34 cellular contexts compared by ENCODE assay signal in genomic region chr12:129961111-129961510, GRCh38. TPM values are rescaled to one million over a fixed set of nuclear protein-coding genes. Genes with fewer than 3 reads are reported as not detected.
DNase-seq lines count a peak whose midpoint lies in the region; ATAC-seq and TF ChIP-seq lines count a peak whose summit lies in the region.
"Had no signal": no experiment of that assay in that cellular context is flagged by ENCODE, and none has a peak within 500 bp of the region (broad histone marks: within the 10 kb centered on the region; RNA-seq: fewer than 3 reads in every experiment).

No MANE protein-coding gene starts in this region.

- no peak overlapping the region for H3K27ac Mint-ChIP-seq in T-helper 17 cell
- H3K27ac Mint-ChIP-seq: activated naive CD4-positive, alpha-beta T cell treated with anti-CD3 and anti-CD28 coated beads, Interleukin-2, amount 50 U/mL, for 24 hours; HFFc6; naive thymus-derived CD8-positive, alpha-beta T cell had no signal

- no peaks in the 10 kb centered on the region for H3K4me1 Mint-ChIP-seq in T-helper 17 cell
- H3K4me1 Mint-ChIP-seq: activated naive CD4-positive, alpha-beta T cell treated with anti-CD3 and anti-CD28 coated beads, Interleukin-2, amount 50 U/mL, for 24 hours; naive thymus-derived CD8-positive, alpha-beta T cell had no signal

- no peaks in the 10 kb centered on the region for H3K27me3 Mint-ChIP-seq in T-helper 17 cell

- ATAC-seq in foreskin keratinocyte (peak; percentile 35), T-helper 17 cell (no peak), HG02571 (IDR thresholded peaks at IDR 0.05; ENCODE audit: unreplicated experiment) (no peak), GM21576 (IDR thresholded peaks at IDR 0.05; ENCODE audit: unreplicated experiment) (no peak)
- ATAC-seq: heart left ventricle; lower lobe of right lung; naive thymus-derived CD8-positive, alpha-beta T cell had no signal

- no peaks in the 10 kb centered on the region for H3K4me1 ChIP-seq in foreskin keratinocyte
- H3K4me1 ChIP-seq: Caco-2, heart left ventricle, lower lobe of right lung, sigmoid colon had no signal

- no peak overlapping the region for H3K4me3 Mint-ChIP-seq in T-helper 17 cell
- H3K4me3 Mint-ChIP-seq: activated naive CD4-positive, alpha-beta T cell treated with anti-CD3 and anti-CD28 coated beads, Interleukin-2, amount 50 U/mL, for 24 hours; HFFc6; naive thymus-derived CD8-positive, alpha-beta T cell had no signal

- DNase-seq in NCI-H510A treated with DMSO at 0.1 percent for 48 hours (lab: John Stamatoyannopoulos, UW) (peak; percentile 29), NCI-H510A (lab: John Stamatoyannopoulos, UW) (no peak), SW480 (ENCODE audit: low spot score) (peak; percentile 18), foreskin keratinocyte (peak; percentile 6 to 18), HCEC 1CT (no peak), T-helper 17 cell (no peak)
- DNase-seq: 8988T; activated CD4-positive, alpha-beta T cell treated with anti-CD3 and anti-CD28 coated beads for 48 hours; activated CD8-positive, alpha-beta memory T cell treated with anti-CD3 and anti-CD28 coated beads for 24 hours; Caco-2; DMS79; effector CD8-positive, alpha-beta T cell; erythroblast; GDM1; heart left ventricle; HFFc6; Kasumi-1; lower lobe of right lung; naive thymus-derived CD8-positive, alpha-beta T cell; NCI-H1048; NCI-H1694; occipital lobe; OCI-M1; SHP77 treated with DMSO at 0.1 percent for 48 hours; sigmoid colon; stimulated activated CD4-positive, alpha-beta T cell treated with anti-CD3 and anti-CD28 coated beads, Interleukin-4, amount 100 ng/mL, for 24 hours; T-helper 9 cell; trophoblast cell had no signal

- H3K27me3 ChIP-seq in foreskin keratinocyte, result no peaks in the 10 kb centered on the region

- TF ChIP-seq CTCF in foreskin keratinocyte (conservative IDR thresholded peaks at IDR 0.05), result no peak

- no peaks in the 10 kb centered on the region for H3K9me3 ChIP-seq in T-helper 17 cell (ENCODE audit: control insufficient read depth, low read length, poor library complexity, severe bottlenecking)
- H3K9me3 ChIP-seq: Caco-2, lower lobe of right lung, sigmoid colon had no signal

- no peak overlapping the region for H3K27ac ChIP-seq in foreskin keratinocyte
- H3K27ac ChIP-seq: C4-2B, heart left ventricle, lower lobe of right lung, sigmoid colon had no signal

- H3K36me3 Mint-ChIP-seq in T-helper 17 cell (ENCODE audit: low read depth), result no peaks in the 10 kb centered on the region
- H3K36me3 Mint-ChIP-seq: activated naive CD4-positive, alpha-beta T cell treated with anti-CD3 and anti-CD28 coated beads, Interleukin-2, amount 50 U/mL, for 24 hours; naive thymus-derived CD8-positive, alpha-beta T cell had no signal

RNA-seq across cellular contexts. Expression of gene TMEM132D, which starts 57.3 kb away (rescaled TPM):
- total RNA-seq in foreskin keratinocyte (not detected in 2 replicates), T-helper 17 cell (not detected)
- polyA plus RNA-seq in foreskin keratinocyte, result not detected in 2 replicates
- total RNA-seq: Caco-2; fibroblast of villous mesenchyme; heart left ventricle; HFFc6; naive thymus-derived CD8-positive, alpha-beta T cell; pulmonary artery endothelial cell had no signal
- polyA plus RNA-seq: heart left ventricle; naive thymus-derived CD8-positive, alpha-beta T cell had no signal

Comparison
In these comparisons a context has a peak if more than half of its experiments do, and no peak if none do; other contexts are left out.
1. DNase-seq: peak in NCI-H510A treated with DMSO at 0.1 percent for 48 hours (single experiment), SW480 (single experiment) and foreskin keratinocyte (2 of 2); none in NCI-H510A (single experiment), HCEC 1CT (single experiment) and T-helper 17 cell (0 of 3).